In genomic region chr11:4094348-4095291, GRCh38 we compare ENCODE assay signal across 8 cellular contexts. TPM values are rescaled to one million over a fixed set of nuclear protein-coding genes. Genes with fewer than 3 reads are reported as not detected.
DNase-seq lines count a peak whose midpoint lies in the region; ATAC-seq, FAIRE-seq and TF ChIP-seq lines count a peak whose summit lies in the region.

Gene RRM1, plus strand, starts transcription at chr11:4094799. Its CDS starts 214 bp downstream, at chr11:4095013.

- DNase-seq in Calu3, result peak; percentile 94
- peak; percentile 94 for DNase-seq in activated CD8-positive, alpha-beta memory T cell treated with anti-CD3 and anti-CD28 coated beads, Interleukin-2, amount 50 U/mL, for 4 hours
- DNase-seq in stimulated activated CD8-positive, alpha-beta memory T cell treated with anti-CD3 and anti-CD28 coated beads, Interleukin-15, amount 100 ng/mL, for 4 hours (ENCODE audit: low read depth in 2 of 2), result peak; percentile 84 to 88

- CTCF ChIA-PET in Calu3 (lab: Charles Lee), result interaction anchor here (1.0 kb wide), 1 partner anchor 239 kb away, joined by 3 read pairs; the partner anchor contains the start of gene STIM1

- H3K27me3 ChIP-seq in HUES64 (ENCODE audit: insufficient read depth, low read length) (no peaks in the 10 kb centered on the region), OCI-LY1 (ENCODE audit: insufficient read depth, low read length) (no peaks in the 10 kb centered on the region)

- no TSS peak for BruUV-seq in Calu3 (replicated peaks; lab: Mats Ljungman, UMichigan)

- H3F3A ChIP-seq in OCI-LY1 (ENCODE audit: insufficient read depth, low read length), result no peaks in the 10 kb centered on the region

- H2AFZ ChIP-seq in OCI-LY1 (ENCODE audit: low read length), result peak within 1 kb of the TSS; percentile 65; the same call in 1 of the 2 replicates

- peaks cover 45% of the 10 kb centered on the region for H3K79me2 ChIP-seq in OCI-LY1 (ENCODE audit: insufficient read depth, low read length)

- H3K9me3 ChIP-seq in HUES64 (ENCODE audit: insufficient read depth, low read depth, low read length) (no peaks in the 10 kb centered on the region), OCI-LY1 (ENCODE audit: low read length) (no peaks in the 10 kb centered on the region), mesodermal cell (ENCODE audit: control insufficient read depth, low read length) (no peaks in the 10 kb centered on the region)

- peak within 1 kb of the TSS; percentile 91 for H3K27ac Mint-ChIP-seq in Calu3 (ENCODE audit: unreplicated experiment)

- H3K4me1 ChIP-seq in HUES64 (ENCODE audit: insufficient read depth, low read length) (0 out of 2 replicates have a peak, but pooled peaks cover 8% of the 10 kb centered on the region), OCI-LY1 (ENCODE audit: insufficient read depth, low read length, severe bottlenecking) (peaks cover 34% of the 10 kb centered on the region), mesodermal cell (ENCODE audit: control insufficient read depth, insufficient read depth, low read length, poor library complexity, severe bottlenecking) (peaks cover 4% of the 10 kb centered on the region)

- H3K9ac ChIP-seq in HUES64 (ENCODE audit: low read depth, low read length), result peak within 1 kb of the TSS; percentile 92
- peak within 1 kb of the TSS; percentile 91 for H3K9ac ChIP-seq in OCI-LY1 (ENCODE audit: low read length)

- peak; percentile 92 for FAIRE-seq in endometrium (lab: Jason Lieb, UNC)

- peak within 1 kb of the TSS; percentile 93 for H3K27ac ChIP-seq in HUES64 (ENCODE audit: low read depth, low read length)
- peak within 1 kb of the TSS; percentile 78 for H3K27ac ChIP-seq in OCI-LY1 (ENCODE audit: low read depth, low read length, poor library complexity, severe bottlenecking)
- H3K27ac ChIP-seq in mesodermal cell (ENCODE audit: low read depth, low read length, severe bottlenecking), result peak within 1 kb of the TSS; percentile 93

- H3K9me2 ChIP-seq in OCI-LY1 (ENCODE audit: low read depth, low read length), result no peaks in the 10 kb centered on the region

- H3K4me3 Mint-ChIP-seq in Calu3 (ENCODE audit: low read depth, unreplicated experiment), result peak within 1 kb of the TSS; percentile 94

- no peaks in the 10 kb centered on the region; the same call in 1 of the 2 replicates for H3K36me3 ChIP-seq in HUES64 (ENCODE audit: insufficient read depth, low read length)
- H3K36me3 ChIP-seq in OCI-LY1 (ENCODE audit: insufficient read depth, low read length), result peaks cover 14% of the 10 kb centered on the region; the same call in 1 of the 2 replicates
- peaks cover 14% of the 10 kb centered on the region for H3K36me3 ChIP-seq in mesodermal cell (ENCODE audit: control insufficient read depth, insufficient read depth, low read length)

- H3K36me3 Mint-ChIP-seq in Calu3 (ENCODE audit: insufficient read depth, unreplicated experiment), result peaks cover 34% of the 10 kb centered on the region

- intact Hi-C loops in Calu3 (cut with micrococcal nuclease; ENCODE audit: unreplicated experiment), result no loop called here

- peak within 1 kb of the TSS; percentile 97 for H3K4me2 ChIP-seq in OCI-LY1 (ENCODE audit: low read length)

- peak; percentile 92 for ATAC-seq in GM21447 (IDR thresholded peaks at IDR 0.05; ENCODE audit: unreplicated experiment)

- TF ChIP-seq CTCF in Calu3 (IDR thresholded peaks at IDR 0.05; ENCODE audit: unreplicated experiment) (no peak), OCI-LY1 (IDR thresholded peaks at IDR 0.05; ENCODE audit: low read length) (no peak)

- H3K4me3 ChIP-seq in HUES64 (ENCODE audit: low read length) (peak within 1 kb of the TSS; percentile 88), OCI-LY1 (ENCODE audit: low read depth, low read length, poor library complexity, severe bottlenecking) (peak within 1 kb of the TSS; percentile 85), mesodermal cell (ENCODE audit: extremely low read depth, insufficient read depth, low read length, poor library complexity, severe bottlenecking) (peak within 1 kb of the TSS; percentile 66)

- peaks cover 13% of the 10 kb centered on the region for H3K4me1 Mint-ChIP-seq in Calu3 (ENCODE audit: low read depth, unreplicated experiment)

- H3K9me3 Mint-ChIP-seq in Calu3 (ENCODE audit: low read depth, unreplicated experiment), result no peaks in the 10 kb centered on the region

- no peaks in the 10 kb centered on the region for H3K27me3 Mint-ChIP-seq in Calu3 (ENCODE audit: unreplicated experiment)

- WGBS in HUES64, result under 1% methylated on average over 74 of the region's 74 CpGs
- 0% methylated on average over 47 to 48 of the region's 74 CpGs for WGBS in mesodermal cell (ENCODE audit: insufficient coverage in 2 of 2), 2 experiments

- H4K20me1 ChIP-seq in OCI-LY1 (ENCODE audit: insufficient read depth, low read length), result no peaks in the 10 kb centered on the region

RNA-seq across cellular contexts. Expression of gene RRM1, which starts in this region (rescaled TPM):
- total RNA-seq in Calu3 (2022), result 80.2 and 83.2 TPM in 2 replicates
- polyA plus RNA-seq in HUES64 (2013, experiment 1 of 2), result 104 TPM
- polyA plus RNA-seq in HUES64 (2013, experiment 2 of 2), result 113 TPM
- polyA plus RNA-seq in mesodermal cell (2013, experiment 1 of 2), result 94.8 TPM
- polyA plus RNA-seq in mesodermal cell (2013, experiment 2 of 2), result 87.2 TPM

Comparison
In these comparisons a context has a peak if more than half of its experiments do, and no peak if none do; other contexts are left out.
1. Peak in every context shown above with its lines: DNase-seq, ATAC-seq, H3K4me3 ChIP-seq and H3K27ac ChIP-seq.